In the genomic region with DNA sequence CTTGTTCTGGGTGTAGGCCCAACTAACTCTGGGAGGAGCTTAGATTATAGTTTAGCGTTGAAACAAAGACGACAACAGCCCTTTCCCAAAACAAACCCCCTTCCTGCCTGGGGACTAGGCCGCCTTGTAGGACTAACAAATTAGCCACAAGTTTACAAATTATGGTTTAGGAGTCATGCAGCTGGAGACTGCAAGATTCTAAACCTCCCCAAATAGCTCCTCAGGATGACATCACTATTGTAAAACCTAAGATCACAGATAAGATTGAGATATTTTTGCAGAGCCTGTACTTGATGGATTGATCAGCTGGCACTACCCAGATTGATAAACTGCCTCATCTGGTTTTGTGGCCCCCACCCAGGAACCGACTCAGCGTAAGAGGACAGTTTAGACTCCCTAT, we compare ENCODE assay signal across 14 cellular contexts. TPM values are rescaled to one million over a fixed set of nuclear protein-coding genes. Genes with fewer than 3 reads are reported as not detected.
A peak's percentile ranks its signal among the peaks of the same experiment; 100 is the strongest.
DNase-seq lines count a peak whose midpoint lies in the region; ATAC-seq and TF ChIP-seq lines count a peak whose summit lies in the region.
"Had no signal": no experiment of that assay in that cellular context is flagged by ENCODE, and none has a peak within 500 bp of the region (broad histone marks: within the 10 kb centered on the region; RNA-seq: fewer than 3 reads in every experiment).

No MANE protein-coding gene starts in this region.

- TF ChIP-seq CTCF in HCT116 (IDR thresholded peaks at IDR 0.05 in 2 of 3, conservative IDR thresholded peaks at IDR 0.05 in 1 of 3; ENCODE audit: borderline replicate concordance in 1 of 3, insufficient read depth in 1 of 3, low read depth in 2 of 3, low read length in 2 of 3) (no peak), right lobe of liver (IDR thresholded peaks at IDR 0.05) (no peak), GM23338 (conservative IDR thresholded peaks at IDR 0.05; ENCODE audit: low read depth in 2 of 2) (no peak), ascending aorta (IDR thresholded peaks at IDR 0.05) (no peak), breast epithelium (IDR thresholded peaks at IDR 0.05) (no peak), ovary (IDR thresholded peaks at IDR 0.05) (no peak)

- H3K4me2 ChIP-seq in HCT116 (ENCODE audit: low read length) (peak overlapping the region; percentile 38), GM23338 (no peak overlapping the region)

- peak overlapping the region; percentile 32 for H3K4me3 Mint-ChIP-seq in activated naive CD8-positive, alpha-beta T cell treated with anti-CD3 and anti-CD28 coated beads for 36 hours
- no peak overlapping the region for H3K4me3 Mint-ChIP-seq in GM23338

- POLR2A ChIA-PET in HCT116 (lab: Charles Lee): interaction anchor here (1.4 kb wide), 1 partner anchor 123 kb away, joined by 5 read pairs; no protein-coding TSS in a partner anchor

- intact Hi-C loops in HCT116 (cut with micrococcal nuclease): no loop called here
- intact Hi-C loops in right lobe of liver (cut with DNase I): no loop called here
- intact Hi-C loops in ascending aorta (cut with DNase I): no loop called here
- intact Hi-C loops in breast epithelium (cut with DNase I; ENCODE audit: low total_unique reads): no loop called here
- intact Hi-C loops in ovary (cut with DNase I): loop anchor here in 2 of 4 donors (5.0 to 10.0 kb wide), 2 partner anchors 268 to 270 kb away; no protein-coding TSS in a partner anchor

- peak overlapping the region; percentile 72 for H3K27ac Mint-ChIP-seq in activated naive CD8-positive, alpha-beta T cell treated with anti-CD3 and anti-CD28 coated beads for 36 hours
- H3K27ac Mint-ChIP-seq in GM23338: no peak overlapping the region

- H3K79me2 ChIP-seq in HCT116 (ENCODE audit: insufficient read depth, low read length): peaks cover 14% of the 10 kb centered on the region
- H3K79me2 ChIP-seq in GM23338 (replicated peaks; ENCODE audit: insufficient read depth): no peaks in the 10 kb centered on the region

- H3K36me3 Mint-ChIP-seq in activated naive CD8-positive, alpha-beta T cell treated with anti-CD3 and anti-CD28 coated beads for 36 hours: no peaks in the 10 kb centered on the region
- H3K36me3 Mint-ChIP-seq in GM23338 (ENCODE audit: low read depth): peaks cover under 1% of the 10 kb centered on the region; the same call in 2 of the 3 replicates

- no peak for TF ChIP-seq RAD21 in HCT116 (IDR thresholded peaks at IDR 0.05; ENCODE audit: low read depth)

- 0 out of 2 replicates have a peak, but pooled peaks cover 10% of the 10 kb centered on the region for H3F3A ChIP-seq in GM23338 (replicated peaks; ENCODE audit: low read depth)

- H3K36me3 ChIP-seq in HCT116 (ENCODE audit: control insufficient read depth in 1 of 2, insufficient read depth in 2 of 2, low read length in 2 of 2): no peaks in the 10 kb centered on the region
- no peaks in the 10 kb centered on the region for H3K36me3 ChIP-seq in right lobe of liver
- no peaks in the 10 kb centered on the region for H3K36me3 ChIP-seq in GM23338 (ENCODE audit: insufficient read depth)
- H3K36me3 ChIP-seq in ascending aorta: no peaks in the 10 kb centered on the region
- no peaks in the 10 kb centered on the region for H3K36me3 ChIP-seq in breast epithelium
- no peaks in the 10 kb centered on the region for H3K36me3 ChIP-seq in ovary

- H3K4me1 Mint-ChIP-seq in activated naive CD8-positive, alpha-beta T cell treated with anti-CD3 and anti-CD28 coated beads for 36 hours: peaks cover 32% of the 10 kb centered on the region
- no peaks in the 10 kb centered on the region for H3K4me1 Mint-ChIP-seq in GM23338

- H3K9me3 ChIP-seq in HCT116 (ENCODE audit: control insufficient read depth in 1 of 2, insufficient read depth in 1 of 2, low read depth in 1 of 2, low read length in 2 of 2) (no peaks in the 10 kb centered on the region), right lobe of liver (no peaks in the 10 kb centered on the region), ascending aorta (no peaks in the 10 kb centered on the region), breast epithelium (no peaks in the 10 kb centered on the region), ovary (no peaks in the 10 kb centered on the region)
- H3K9me3 ChIP-seq: testis had no signal

- H3K27ac ChIP-seq in HCT116 (ENCODE audit: low read depth, low read length) (no peak overlapping the region), right lobe of liver (peak overlapping the region; percentile 44 to 100 (median 83)), GM23338 (ENCODE audit: low read depth) (no peak overlapping the region), ascending aorta (no peak overlapping the region), breast epithelium (no peak overlapping the region), ovary (no peak overlapping the region)
- H3K27ac ChIP-seq: testis had no signal

- H3K9ac ChIP-seq in HCT116 (ENCODE audit: low read length): no peak overlapping the region

- H2AFZ ChIP-seq in HCT116 (ENCODE audit: low read depth, low read length, poor library complexity, severe bottlenecking) (no peak overlapping the region), GM23338 (no peak overlapping the region)

- H3K4me1 ChIP-seq in HCT116 (ENCODE audit: control insufficient read depth in 1 of 2, insufficient read depth in 2 of 2, low read length in 2 of 2) (peaks cover 15 to 36% of the 10 kb centered on the region in 2 experiments; a peak in 3 of 4 replicates), right lobe of liver (peaks cover 0 to 35% (median 15%) of the 10 kb centered on the region in 4 donors), GM23338 (ENCODE audit: insufficient read depth) (peaks cover 7% of the 10 kb centered on the region; the same call in 1 of the 2 replicates), ascending aorta (no peaks in the 10 kb centered on the region), breast epithelium (no peaks in the 10 kb centered on the region), ovary (ENCODE audit: insufficient read depth) (no peaks in the 10 kb centered on the region)
- H3K4me1 ChIP-seq: testis had no signal

- peak; percentile 73 for DNase-seq in AG08396 (ENCODE audit: low spot score)
- no peak for DNase-seq in HCT116 (ENCODE audit: low read depth, low spot score)
- no peak for DNase-seq in activated naive CD8-positive, alpha-beta T cell treated with anti-CD3 and anti-CD28 coated beads for 36 hours
- DNase-seq in right lobe of liver: no peak
- no peak for DNase-seq in GM23338 (ENCODE audit: low spot score)
- no peak for DNase-seq in ascending aorta (ENCODE audit: low spot score in 2 of 2)
- no peak for DNase-seq in breast epithelium (ENCODE audit: low spot score in 2 of 2)
- no peak for DNase-seq in ovary
- DNase-seq: central memory CD4-positive, alpha-beta T cell; NCI-H1105; NK-92 treated with Interleukin-12 subunit alpha and Interleukin-12 subunit beta, amount 100 ng/mL, for 24 hours; SW 1271; testis had no signal

- H4K20me1 ChIP-seq in HCT116 (ENCODE audit: insufficient read depth) (no peaks in the 10 kb centered on the region), GM23338 (replicated peaks; ENCODE audit: insufficient read depth) (no peaks in the 10 kb centered on the region)

- RAD21 ChIA-PET in HCT116 (lab: Charles Lee; ENCODE audit: low non-redundant PET in 1 of 2, low total read pairs in 2 of 2, uncharacterized antibody in 2 of 2, unreplicated experiment in 2 of 2): no interaction called here

- TF ChIP-seq POLR2A in HCT116 (IDR thresholded peaks at IDR 0.05; ENCODE audit: borderline replicate concordance, extremely low read depth, insufficient read depth, insufficient read length) (no peak), right lobe of liver (IDR thresholded peaks at IDR 0.05) (no peak), breast epithelium (IDR thresholded peaks at IDR 0.05) (no peak), ovary (IDR thresholded peaks at IDR 0.05) (no peak)

- CTCF ChIA-PET in HCT116 (lab: Charles Lee): interaction anchor here (1.1 kb wide), 1 partner anchor 10 kb away, joined by 3 read pairs; no protein-coding TSS in a partner anchor

- no peaks in the 10 kb centered on the region for H3K9me3 Mint-ChIP-seq in activated naive CD8-positive, alpha-beta T cell treated with anti-CD3 and anti-CD28 coated beads for 36 hours
- no peaks in the 10 kb centered on the region for H3K9me3 Mint-ChIP-seq in GM23338

- H3K27me3 ChIP-seq in HCT116 (ENCODE audit: insufficient read depth, low read length) (no peaks in the 10 kb centered on the region), right lobe of liver (no peaks in the 10 kb centered on the region), GM23338 (ENCODE audit: insufficient read depth) (no peaks in the 10 kb centered on the region), ascending aorta (no peaks in the 10 kb centered on the region), breast epithelium (no peaks in the 10 kb centered on the region), ovary (no peaks in the 10 kb centered on the region)
- H3K27me3 ChIP-seq: testis had no signal

- no TSS peak for BruUV-seq in HCT116 (replicated peaks; lab: Mats Ljungman, UMichigan)

- H3K27me3 Mint-ChIP-seq in activated naive CD8-positive, alpha-beta T cell treated with anti-CD3 and anti-CD28 coated beads for 36 hours: no peaks in the 10 kb centered on the region
- peaks cover 2% of the 10 kb centered on the region for H3K27me3 Mint-ChIP-seq in GM23338 (ENCODE audit: insufficient read depth, low read depth, poor library complexity)

- H3K9me2 ChIP-seq in HCT116 (ENCODE audit: insufficient read depth) (no peaks in the 10 kb centered on the region), GM23338 (ENCODE audit: insufficient read depth) (no peaks in the 10 kb centered on the region)

- WGBS in right lobe of liver (ENCODE audit: insufficient coverage, low coverage, low lambda C conversion rate, missing lambda C conversion rate): 41% methylated on average over 3 of the region's 5 CpGs
- 64 to 77% (median 68%) methylated on average over 5 of the region's 5 CpGs for WGBS in ovary, 3 donors

- TF ChIP-seq EP300 in ovary (IDR thresholded peaks at IDR 0.05): no peak

- no peak for ATAC-seq in HCT116
- peak in 1 of 4 donors; percentile 4 for ATAC-seq in right lobe of liver
- ATAC-seq in GM23338: no peak
- ATAC-seq: esophagus mucosa had no signal

- H3K4me3 ChIP-seq in HCT116 (replicated peaks in 1 of 2; ENCODE audit: low read depth in 1 of 2, low read length in 2 of 2) (no peak overlapping the region), right lobe of liver (no peak overlapping the region), GM23338 (no peak overlapping the region), ascending aorta (no peak overlapping the region), breast epithelium (no peak overlapping the region), ovary (no peak overlapping the region)
- H3K4me3 ChIP-seq: testis had no signal

RNA-seq across cellular contexts. Expression of gene SLC25A15, which starts 2.3 kb away (rescaled TPM):
- total RNA-seq in HCT116 (2021; ENCODE audit: unreplicated experiment) (24.5 TPM), right lobe of liver (100 to 1,000 TPM in 1 of 6 experiments, 10 to 100 TPM in 5; 28.0 to 168 (median 79.9) TPM), ascending aorta (5.5 TPM), breast epithelium (10 to 100 TPM in 1 of 3 donors, 1 to 10 TPM in 2; 6.9 to 13.4 (median 7.5) TPM), ovary (1 to 10 TPM; 2.3 to 8.4 (median 4.6) TPM)
- polyA plus RNA-seq in HCT116 (2012): 14.0 and 14.3 TPM in 2 replicates
- total RNA-seq in activated naive CD8-positive, alpha-beta T cell treated with anti-CD3 and anti-CD28 coated beads for 36 hours: 10 to 100 TPM; 27.7 to 28.4 TPM
- 32.6 and 32.8 TPM in 2 replicates for total RNA-seq in GM23338 (2014; rRNA removed; shearing (Covaris generic))
- polyA plus RNA-seq in GM23338 (2016; fragmentation: Nextera tagmentation; extraction: Ambion mirVana) (6.5 and 7.3 TPM in 2 replicates), ovary (10 to 100 TPM in 1 of 2 donors, 1 to 10 TPM in 1; 1.7 to 15.4 TPM)

RNA-seq across cellular contexts. Expression of gene MRPS31, which starts 16.1 kb away (rescaled TPM):
- 22.8 TPM for total RNA-seq in HCT116 (2021; ENCODE audit: unreplicated experiment)
- 9.2 and 12.1 TPM in 2 replicates for polyA plus RNA-seq in HCT116 (2012)
- 10 to 100 TPM; 40.9 to 43.8 TPM for total RNA-seq in activated naive CD8-positive, alpha-beta T cell treated with anti-CD3 and anti-CD28 coated beads for 36 hours
- total RNA-seq in right lobe of liver: 10 to 100 TPM; 13.6 to 24.3 (median 20.0) TPM
- 26.1 and 26.8 TPM in 2 replicates for total RNA-seq in GM23338 (2014; rRNA removed; shearing (Covaris generic))
- 62.2 and 62.7 TPM in 2 replicates for polyA plus RNA-seq in GM23338 (2016; fragmentation: Nextera tagmentation; extraction: Ambion mirVana)
- 22.8 TPM for total RNA-seq in ascending aorta
- 10 to 100 TPM; 15.8 to 29.7 (median 23.3) TPM for total RNA-seq in breast epithelium
- total RNA-seq in ovary: 10 to 100 TPM; 17.2 to 27.1 (median 19.1) TPM
- 10 to 100 TPM; 21.1 to 25.4 TPM for polyA plus RNA-seq in ovary

Comparison
In these comparisons a context has a peak if more than half of its experiments do, and no peak if none do; other contexts are left out.
1. H3K27ac ChIP-seq: peak in right lobe of liver (3 of 3); none in HCT116 (single experiment), GM23338 (single experiment), ascending aorta (0 of 2), breast epithelium (0 of 2) and ovary (0 of 2).